ENCODE assay signal across 12 cellular contexts in the genomic region with DNA sequence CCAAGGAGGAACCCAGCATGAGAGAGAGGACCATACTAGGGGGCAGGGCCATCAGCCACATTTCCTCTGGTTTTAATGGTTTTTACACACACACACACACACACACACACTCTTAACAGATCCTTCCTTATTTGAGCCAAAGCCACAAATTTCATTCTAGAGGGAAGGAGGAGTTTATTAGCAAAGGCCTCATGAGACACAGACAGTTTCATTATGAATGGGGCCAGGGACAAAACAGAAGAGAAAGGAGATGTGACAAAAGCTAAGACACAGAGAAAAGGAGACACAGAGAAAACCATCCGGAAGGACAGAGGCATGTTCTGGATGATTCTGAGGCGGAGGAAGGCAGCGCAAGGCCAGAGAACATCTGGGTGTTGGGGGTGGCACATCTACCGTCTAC. TPM values are rescaled to one million over a fixed set of nuclear protein-coding genes. Genes with fewer than 3 reads are reported as not detected.
DNase-seq lines count a peak whose midpoint lies in the region; ATAC-seq, FAIRE-seq and TF ChIP-seq lines count a peak whose summit lies in the region.
"Had no signal": no experiment of that assay in that cellular context is flagged by ENCODE, and none has a peak within 500 bp of the region (broad histone marks: within the 10 kb centered on the region; RNA-seq: fewer than 3 reads in every experiment).

No MANE protein-coding gene starts in this region.

- intact Hi-C loops in HepG2 (cut with micrococcal nuclease; ENCODE audit: unreplicated experiment): no loop called here
- intact Hi-C loops in dendritic cell treated with granulocyte-macrophage colony-stimulating factor and Interleukin-4, amounts not matched to agents 40 ng/mL and 50 ng/mL, for 4 days (cut with micrococcal nuclease): loop anchor here (2.0 kb wide), 1 partner anchor 44 kb away; no protein-coding TSS in a partner anchor

- FAIRE-seq in HepG2 (lab: Jason Lieb, UNC): no peak
- FAIRE-seq in D721Med (lab: Jason Lieb, UNC): no peak

- H3K4me3 Mint-ChIP-seq in dendritic cell treated with granulocyte-macrophage colony-stimulating factor and Interleukin-4, amounts not matched to agents 40 ng/mL and 50 ng/mL, for 4 days: peak overlapping the region; percentile 72
- H3K4me3 Mint-ChIP-seq: HFFc6 had no signal

- no peaks in the 10 kb centered on the region for H3K27me3 ChIP-seq in liver (ENCODE audit: control insufficient read depth in 4 of 4, insufficient read depth in 4 of 4, low read length in 3 of 4)
- no peaks in the 10 kb centered on the region for H3K27me3 ChIP-seq in HepG2 (ENCODE audit: control insufficient read depth in 1 of 2, insufficient read depth in 2 of 2, low read length in 2 of 2)
- no peaks in the 10 kb centered on the region for H3K27me3 ChIP-seq in SK-N-SH (ENCODE audit: insufficient read depth)

- H3K9me3 ChIP-seq in liver (ENCODE audit: control insufficient read depth in 4 of 4, low read length in 3 of 4) (no peaks in the 10 kb centered on the region), HepG2 (ENCODE audit: low read length) (no peaks in the 10 kb centered on the region), SK-N-SH (no peaks in the 10 kb centered on the region)

- H3K27ac ChIP-seq in liver (ENCODE audit: low read depth in 1 of 2, low read length in 2 of 2): peak overlapping the region; percentile 45 to 47
- H3K27ac ChIP-seq in HepG2 (ENCODE audit: extremely low read length, insufficient read depth, low read length): no peak overlapping the region
- no peak overlapping the region for H3K27ac ChIP-seq in SK-N-SH (ENCODE audit: low read depth in 2 of 2, low read length in 1 of 2)
- H3K27ac ChIP-seq: parathyroid adenoma had no signal

- 89% methylated on average over 4 of the region's 4 CpGs for WGBS in liver
- 95% methylated on average over 4 of the region's 4 CpGs for WGBS in HepG2 (ENCODE audit: low lambda C conversion rate)
- WGBS in SK-N-SH (ENCODE audit: low lambda C conversion rate): 97% methylated on average over 4 of the region's 4 CpGs

- H3K79me2 ChIP-seq in HepG2 (ENCODE audit: insufficient read depth, low read length): no peaks in the 10 kb centered on the region
- no peaks in the 10 kb centered on the region for H3K79me2 ChIP-seq in SK-N-SH (ENCODE audit: insufficient read depth)
- H3K79me2 ChIP-seq: parathyroid adenoma had no signal

- TF ChIP-seq EP300 in HepG2 (IDR thresholded peaks at IDR 0.05; ENCODE audit: low read depth in 2 of 2, low read length in 2 of 2): no peak
- no peak for TF ChIP-seq EP300 in HepG2 (CRISPR knock-in tag; IDR thresholded peaks at IDR 0.05; ENCODE audit: borderline replicate concordance)
- TF ChIP-seq EP300 in SK-N-SH (IDR thresholded peaks at IDR 0.05; ENCODE audit: borderline replicate concordance in 1 of 2, low read depth in 1 of 2, low read length in 1 of 2): no peak

- H3K9me2 ChIP-seq in SK-N-SH: no peaks in the 10 kb centered on the region

- H3K9me3 Mint-ChIP-seq in dendritic cell treated with granulocyte-macrophage colony-stimulating factor and Interleukin-4, amounts not matched to agents 40 ng/mL and 50 ng/mL, for 4 days: no peaks in the 10 kb centered on the region
- H3K9me3 Mint-ChIP-seq: HFFc6 had no signal

- H2AFZ ChIP-seq in HepG2 (ENCODE audit: low read length) (no peak overlapping the region), SK-N-SH (ENCODE audit: low read depth) (no peak overlapping the region)
- H2AFZ ChIP-seq: parathyroid adenoma had no signal

- TF ChIP-seq POLR2A in HepG2 (IDR thresholded peaks at IDR 0.05; ENCODE audit: insufficient read depth in 1 of 2, low read depth in 2 of 2, low read length in 2 of 2): no peak

- H3K27ac Mint-ChIP-seq in dendritic cell treated with granulocyte-macrophage colony-stimulating factor and Interleukin-4, amounts not matched to agents 40 ng/mL and 50 ng/mL, for 4 days: peak overlapping the region; percentile 89
- H3K27ac Mint-ChIP-seq: HFFc6 had no signal

- ATAC-seq in HepG2 (no peak), HG03432 (IDR thresholded peaks at IDR 0.05; ENCODE audit: unreplicated experiment) (peak; percentile 72)

- POLR2A ChIA-PET in HepG2 (lab: Yijun Ruan, JAX) (no interaction called here), SK-N-SH (lab: Yijun Ruan, JAX) (no interaction called here)

- H3K36me3 Mint-ChIP-seq in dendritic cell treated with granulocyte-macrophage colony-stimulating factor and Interleukin-4, amounts not matched to agents 40 ng/mL and 50 ng/mL, for 4 days (ENCODE audit: low read depth): peaks cover 69% of the 10 kb centered on the region

- peaks cover 16 to 43% (median 35%) of the 10 kb centered on the region in 4 donors for H3K4me1 ChIP-seq in liver (ENCODE audit: control insufficient read depth in 4 of 4, insufficient read depth in 4 of 4, low read length in 3 of 4)
- no peaks in the 10 kb centered on the region for H3K4me1 ChIP-seq in HepG2 (ENCODE audit: insufficient read depth, low read length)
- H3K4me1 ChIP-seq in SK-N-SH (ENCODE audit: control insufficient read depth in 1 of 2, insufficient read depth in 2 of 2, low read depth in 1 of 2, low read length in 1 of 2): no peaks in the 10 kb centered on the region
- H3K4me1 ChIP-seq: parathyroid adenoma had no signal

- DNase-seq in HepG2 (ENCODE audit: low spot score) (no peak), D721Med (ENCODE audit: insufficient read length, low spot score) (no peak), SK-N-SH (no peak), DMS53 treated with DMSO at 0.1 percent for 48 hours (lab: John Stamatoyannopoulos, UW; ENCODE audit: unreplicated experiment) (no peak), NCI-H2171 treated with DMSO at 0.1 percent for 48 hours (lab: John Stamatoyannopoulos, UW) (no peak)
- DNase-seq: activated effector memory CD4-positive, alpha-beta T cell treated with anti-CD3 and anti-CD28 coated beads, Interleukin-2, amount 50 U/mL, for 16 hours; HFFc6; stimulated activated naive CD4-positive, alpha-beta T cell treated with Interleukin-2 at 50 U/mL for 16 hours had no signal

- TF ChIP-seq RAD21 in liver (IDR thresholded peaks at IDR 0.05) (peak in 1 of 2 donors; percentile 15), HepG2 (CRISPR knock-in tag; IDR thresholded peaks at IDR 0.05) (no peak), SK-N-SH (IDR thresholded peaks at IDR 0.05; ENCODE audit: low read length) (no peak)

- no peak for TF ChIP-seq CTCF in liver (IDR thresholded peaks at IDR 0.05; ENCODE audit: low read depth, low read length, missing input control)
- TF ChIP-seq CTCF in HepG2 (CRISPR knock-in tag; IDR thresholded peaks at IDR 0.05): no peak
- TF ChIP-seq CTCF in D721Med (IDR thresholded peaks at IDR 0.05; ENCODE audit: insufficient read depth, missing control alignments): no peak
- no peak for TF ChIP-seq CTCF in SK-N-SH (IDR thresholded peaks at IDR 0.05)

- no peaks in the 10 kb centered on the region for H3K27me3 Mint-ChIP-seq in dendritic cell treated with granulocyte-macrophage colony-stimulating factor and Interleukin-4, amounts not matched to agents 40 ng/mL and 50 ng/mL, for 4 days

- no TSS peak for BruUV-seq in HepG2 (replicated peaks; lab: Mats Ljungman, UMichigan)

- in situ Hi-C loops in HepG2 (cut with HindIII; ENCODE audit: extremely low pct_ligation_motif_present, low pct_unique_long_range_greater_than_20kb): no loop called here

- H4K20me1 ChIP-seq in HepG2 (ENCODE audit: insufficient read depth, low read length): no peaks in the 10 kb centered on the region
- H4K20me1 ChIP-seq in SK-N-SH (ENCODE audit: insufficient read depth): no peaks in the 10 kb centered on the region

- H3K36me3 ChIP-seq in liver (ENCODE audit: control insufficient read depth in 4 of 4, insufficient read depth in 3 of 4, low read depth in 1 of 4, low read length in 3 of 4) (peaks cover 0 to 10% (median 3%) of the 10 kb centered on the region in 4 donors), HepG2 (replicated peaks in 1 of 2; ENCODE audit: control insufficient read depth in 1 of 2, insufficient read depth in 2 of 2, low read length in 2 of 2) (peaks cover 60 to 88% of the 10 kb centered on the region in 2 experiments), SK-N-SH (replicated peaks in 1 of 2; ENCODE audit: control insufficient read depth in 1 of 2, insufficient read depth in 2 of 2, low read length in 1 of 2) (peaks cover 0 to 3% of the 10 kb centered on the region in 2 experiments)

- H3K9ac ChIP-seq in liver (ENCODE audit: low read depth in 1 of 2, low read length in 2 of 2) (no peak overlapping the region), HepG2 (ENCODE audit: insufficient read depth, low read depth, low read length) (no peak overlapping the region), SK-N-SH (no peak overlapping the region)
- H3K9ac ChIP-seq: parathyroid adenoma had no signal

- no peak overlapping the region for H3K4me3 ChIP-seq in liver (ENCODE audit: low read depth in 1 of 3, low read length in 3 of 3)
- H3K4me3 ChIP-seq in HepG2 (replicated peaks in 1 of 3; ENCODE audit: insufficient read depth in 1 of 3, low read depth in 2 of 3, low read length in 3 of 3): no peak overlapping the region
- H3K4me3 ChIP-seq in SK-N-SH (ENCODE audit: low read depth in 2 of 2, low read length in 1 of 2): no peak overlapping the region

- CTCF ChIA-PET in HepG2 (lab: Yijun Ruan, JAX; ENCODE audit: low intra/inter-chr PET ratio, low total read pairs): no interaction called here
- CTCF ChIA-PET in SK-N-SH (lab: Yijun Ruan, JAX): no interaction called here

- peaks cover 73% of the 10 kb centered on the region for H3K4me1 Mint-ChIP-seq in dendritic cell treated with granulocyte-macrophage colony-stimulating factor and Interleukin-4, amounts not matched to agents 40 ng/mL and 50 ng/mL, for 4 days (ENCODE audit: low read depth)

- no peaks in the 10 kb centered on the region for H3F3A ChIP-seq in SK-N-SH (replicated peaks; ENCODE audit: insufficient read depth)

- H3K4me2 ChIP-seq in HepG2 (ENCODE audit: low read depth, low read length): no peak overlapping the region
- H3K4me2 ChIP-seq in SK-N-SH: no peak overlapping the region

RNA-seq across cellular contexts. Expression of a gene that starts 32.2 kb away (rescaled TPM):
- total RNA-seq in liver (10 to 100 TPM; 19.5 to 55.1 TPM), HepG2 (2016; rRNA removed; fragmentation: Illumina TruSeq; extraction: Trizol) (41.7 and 66.7 TPM in 2 replicates)
- polyA plus RNA-seq in liver (10 to 100 TPM; 18.2 to 35.6 TPM), HepG2 (2011; rRNA removed) (51.0 and 61.6 TPM in 2 replicates), SK-N-SH (2012; rRNA removed) (12.6 and 16.6 TPM in 2 replicates)
- 9.5 and 13.8 TPM in 2 replicates for total RNA-seq in HepG2 (2016; cell fraction: cytosol; rRNA removed; fragmentation: Illumina TruSeq; extraction: Trizol; ENCODE audit: low read depth)
- 41.6 and 68.2 TPM in 2 replicates for total RNA-seq in HepG2 (2016; cell fraction: insoluble cytoplasmic fraction; rRNA removed; fragmentation: Illumina TruSeq; extraction: Trizol)
- total RNA-seq in HepG2 (2016; cell fraction: membrane; rRNA removed; fragmentation: Illumina TruSeq; extraction: Trizol): 19.0 and 21.9 TPM in 2 replicates
- 26.8 and 27.4 TPM in 2 replicates for total RNA-seq in HepG2 (2016; cell fraction: nucleus; rRNA removed; fragmentation: Illumina TruSeq; extraction: Trizol)
- 42.3 and 50.3 TPM in 2 replicates for polyA plus RNA-seq in HepG2 (2011; cell fraction: cytosol; rRNA removed)
- polyA plus RNA-seq in HepG2 (2011; cell fraction: nucleus; rRNA removed): 41.8 and 43.9 TPM in 2 replicates
- 40.6 and 42.9 TPM in 2 replicates for polyA plus RNA-seq in HepG2 (2012)
- polyA plus RNA-seq in HepG2 (2016; cell fraction: cytosol; fragmentation: Illumina TruSeq; extraction: Trizol; ENCODE audit: low read depth): 3.0 and 3.1 TPM in 2 replicates
- 50.7 and 53.6 TPM in 2 replicates for polyA plus RNA-seq in HepG2 (2016; cell fraction: insoluble cytoplasmic fraction; fragmentation: Illumina TruSeq; extraction: Trizol; ENCODE audit: low read depth)
- polyA plus RNA-seq in HepG2 (2016; cell fraction: membrane; fragmentation: Illumina TruSeq; extraction: Trizol; ENCODE audit: low read depth): 7.0 and 7.1 TPM in 2 replicates
- polyA plus RNA-seq in HepG2 (2016; cell fraction: nucleus; fragmentation: Illumina TruSeq; extraction: Trizol; ENCODE audit: insufficient read depth, low read depth): 40.6 and 48.9 TPM in 2 replicates
- polyA minus RNA-seq in HepG2 (2011; rRNA and poly(A)+ RNA removed; ENCODE audit: low replicate concordance): 16.2 and 65.9 TPM in 2 replicates
- 38.9 and 45.0 TPM in 2 replicates for polyA minus RNA-seq in HepG2 (2011; cell fraction: cytosol; rRNA and poly(A)+ RNA removed)
- 43.4 and 53.0 TPM in 2 replicates for polyA minus RNA-seq in HepG2 (2011; cell fraction: nucleus; rRNA and poly(A)+ RNA removed)
- polyA plus RNA-seq in SK-N-SH (2012; cell fraction: cytosol; rRNA removed): 15.8 and 16.3 TPM in 2 replicates
- polyA plus RNA-seq in SK-N-SH (2012; cell fraction: nucleus; rRNA removed): 14.5 and 21.8 TPM in 2 replicates

Comparison
In these comparisons a context has a peak if more than half of its experiments do, and no peak if none do; other contexts are left out.
1. H3K27ac ChIP-seq: peak in liver (2 of 2); none in HepG2 (single experiment) and SK-N-SH (0 of 2).